Comparison of ENCODE assay signal across 21 cellular contexts in the genomic region with DNA sequence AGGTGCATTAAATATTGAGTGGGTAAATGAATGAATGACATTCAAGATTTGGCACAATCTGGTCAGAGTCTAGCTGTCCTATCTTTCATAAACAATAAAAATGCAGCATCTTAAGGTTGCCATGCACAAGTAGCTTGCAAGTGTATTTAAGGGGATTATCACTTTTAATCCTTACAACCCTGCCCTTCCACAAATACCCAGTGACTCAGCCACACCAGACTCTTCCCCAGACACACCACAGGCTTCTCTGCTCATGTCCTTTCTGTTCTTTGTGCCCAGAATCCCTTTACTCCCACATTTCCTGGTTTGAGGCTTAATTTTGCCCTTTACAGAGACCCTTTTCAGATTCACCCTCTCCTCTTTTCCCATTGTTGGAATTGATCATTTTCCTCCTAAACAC. TPM values are rescaled to one million over a fixed set of nuclear protein-coding genes. Genes with fewer than 3 reads are reported as not detected.
DNase-seq lines count a peak whose midpoint lies in the region; ATAC-seq and TF ChIP-seq lines count a peak whose summit lies in the region.
"Had no signal": no experiment of that assay in that cellular context is flagged by ENCODE, and none has a peak within 500 bp of the region (broad histone marks: within the 10 kb centered on the region; RNA-seq: fewer than 3 reads in every experiment).

No MANE protein-coding gene starts in this region.

- no peaks in the 10 kb centered on the region for H3K27me3 Mint-ChIP-seq in chondrocyte (ENCODE audit: low read depth)
- H3K27me3 Mint-ChIP-seq in mesothelial cell of epicardium (ENCODE audit: low read depth), result no peaks in the 10 kb centered on the region
- H3K27me3 Mint-ChIP-seq: progenitor cell of endocrine pancreas, type B pancreatic cell had no signal

- peaks cover 19% of the 10 kb centered on the region for H3K36me3 Mint-ChIP-seq in chondrocyte (ENCODE audit: low read depth)
- peaks cover 26% of the 10 kb centered on the region for H3K36me3 Mint-ChIP-seq in mesothelial cell of epicardium
- H3K36me3 Mint-ChIP-seq: activated naive CD8-positive, alpha-beta T cell treated with anti-CD3 and anti-CD28 coated beads, Interleukin-2, amount 10 ng/mL, durations not matched to agents 7 days and 5 days; CD8-positive, alpha-beta T cell; naive thymus-derived CD4-positive, alpha-beta T cell had no signal

- H3K27ac Mint-ChIP-seq in chondrocyte (ENCODE audit: unreplicated experiment), result peak overlapping the region; percentile 70
- peak overlapping the region; percentile 44 for H3K27ac Mint-ChIP-seq in mesothelial cell of epicardium
- H3K27ac Mint-ChIP-seq: activated CD8-positive, alpha-beta T cell treated with anti-CD3 and anti-CD28 coated beads for 36 hours; activated naive CD8-positive, alpha-beta T cell treated with anti-CD3 and anti-CD28 coated beads, Interleukin-2, amount 10 ng/mL, durations not matched to agents 7 days and 5 days; CD8-positive, alpha-beta T cell; effector memory CD8-positive, alpha-beta T cell; naive thymus-derived CD4-positive, alpha-beta T cell; progenitor cell of endocrine pancreas; type B pancreatic cell had no signal

- peak; percentile 62 for DNase-seq in COLO829 (ENCODE audit: low spot score)
- DNase-seq in NCI-H82 (lab: John Stamatoyannopoulos, UW), result peak; percentile 90
- no peak for DNase-seq in chondrocyte (ENCODE audit: low spot score)
- no peak for DNase-seq in mesothelial cell of epicardium (ENCODE audit: low spot score in 2 of 2, unreplicated experiment in 2 of 2)
- DNase-seq in DMS79 treated with DMSO at 0.1 percent for 48 hours (lab: John Stamatoyannopoulos, UW), result no peak
- no peak for DNase-seq in T-helper 2 cell
- DNase-seq: activated CD8-positive, alpha-beta T cell treated with anti-CD3 and anti-CD28 coated beads for 36 hours; activated naive CD8-positive, alpha-beta T cell treated with anti-CD3 and anti-CD28 coated beads, Interleukin-2, amount 10 ng/mL, durations not matched to agents 7 days and 5 days; activated T-cell treated with anti-CD3 and anti-CD28 coated beads, Interleukin-2, amount 50 U/mL, for 48 hours; CD8-positive, alpha-beta T cell; central memory CD4-positive, alpha-beta T cell; effector memory CD8-positive, alpha-beta T cell; naive thymus-derived CD4-positive, alpha-beta T cell; NCI-H1436; NCI-H510A treated with DMSO at 0.1 percent for 48 hours; stimulated activated naive CD4-positive, alpha-beta T cell had no signal

- no peak for ATAC-seq in HG03095 (IDR thresholded peaks at IDR 0.05; ENCODE audit: unreplicated experiment)
- no peak for ATAC-seq in HG02840 (IDR thresholded peaks at IDR 0.05; ENCODE audit: low FRiP score, unreplicated experiment)
- ATAC-seq: activated CD8-positive, alpha-beta T cell treated with anti-CD3 and anti-CD28 coated beads for 36 hours; CD8-positive, alpha-beta T cell; effector memory CD8-positive, alpha-beta T cell; gastroesophageal sphincter; naive thymus-derived CD4-positive, alpha-beta T cell had no signal

- no peak for TF ChIP-seq CTCF in chondrocyte (IDR thresholded peaks at IDR 0.05)
- no peak for TF ChIP-seq CTCF in mesothelial cell of epicardium (IDR thresholded peaks at IDR 0.05; ENCODE audit: unreplicated experiment)

- no peak overlapping the region for H3K4me3 Mint-ChIP-seq in chondrocyte (ENCODE audit: unreplicated experiment)
- H3K4me3 Mint-ChIP-seq in mesothelial cell of epicardium, result no peak overlapping the region
- H3K4me3 Mint-ChIP-seq: activated CD8-positive, alpha-beta T cell treated with anti-CD3 and anti-CD28 coated beads for 36 hours; activated naive CD8-positive, alpha-beta T cell treated with anti-CD3 and anti-CD28 coated beads, Interleukin-2, amount 10 ng/mL, durations not matched to agents 7 days and 5 days; CD8-positive, alpha-beta T cell; effector memory CD8-positive, alpha-beta T cell; naive thymus-derived CD4-positive, alpha-beta T cell; type B pancreatic cell had no signal

- H3K4me1 Mint-ChIP-seq in chondrocyte (ENCODE audit: low read depth) (peaks cover 47% of the 10 kb centered on the region), mesothelial cell of epicardium (peaks cover 35% of the 10 kb centered on the region)
- H3K4me1 Mint-ChIP-seq: activated naive CD8-positive, alpha-beta T cell treated with anti-CD3 and anti-CD28 coated beads, Interleukin-2, amount 10 ng/mL, durations not matched to agents 7 days and 5 days had no signal

- H3K9me3 Mint-ChIP-seq in chondrocyte (ENCODE audit: low read depth) (no peaks in the 10 kb centered on the region), mesothelial cell of epicardium (no peaks in the 10 kb centered on the region)
- H3K9me3 Mint-ChIP-seq: activated CD8-positive, alpha-beta T cell treated with anti-CD3 and anti-CD28 coated beads for 36 hours; activated naive CD8-positive, alpha-beta T cell treated with anti-CD3 and anti-CD28 coated beads, Interleukin-2, amount 10 ng/mL, durations not matched to agents 7 days and 5 days; CD8-positive, alpha-beta T cell; effector memory CD8-positive, alpha-beta T cell; naive thymus-derived CD4-positive, alpha-beta T cell; type B pancreatic cell had no signal

RNA-seq across cellular contexts. Expression of a gene that starts 59.8 kb away (rescaled TPM):
- total RNA-seq in chondrocyte (159 to 166 TPM (median 165 TPM) in 3 replicates), mesothelial cell of epicardium (178 to 189 TPM (median 180 TPM) in 3 replicates)
- total RNA-seq: activated naive CD8-positive, alpha-beta T cell treated with anti-CD3 and anti-CD28 coated beads, Interleukin-2, amount 10 ng/mL, durations not matched to agents 7 days and 5 days; CD8-positive, alpha-beta T cell; naive thymus-derived CD4-positive, alpha-beta T cell had no signal

Comparison
In these comparisons a context has a peak if more than half of its experiments do, and no peak if none do; other contexts are left out.
1. DNase-seq: peak in COLO829 (single experiment) and NCI-H82 (single experiment); none in chondrocyte (single experiment), mesothelial cell of epicardium (0 of 2), DMS79 treated with DMSO at 0.1 percent for 48 hours (single experiment) and T-helper 2 cell (0 of 5).